Comparison of ENCODE assay signal across 2 cellular contexts in the genomic region with DNA sequence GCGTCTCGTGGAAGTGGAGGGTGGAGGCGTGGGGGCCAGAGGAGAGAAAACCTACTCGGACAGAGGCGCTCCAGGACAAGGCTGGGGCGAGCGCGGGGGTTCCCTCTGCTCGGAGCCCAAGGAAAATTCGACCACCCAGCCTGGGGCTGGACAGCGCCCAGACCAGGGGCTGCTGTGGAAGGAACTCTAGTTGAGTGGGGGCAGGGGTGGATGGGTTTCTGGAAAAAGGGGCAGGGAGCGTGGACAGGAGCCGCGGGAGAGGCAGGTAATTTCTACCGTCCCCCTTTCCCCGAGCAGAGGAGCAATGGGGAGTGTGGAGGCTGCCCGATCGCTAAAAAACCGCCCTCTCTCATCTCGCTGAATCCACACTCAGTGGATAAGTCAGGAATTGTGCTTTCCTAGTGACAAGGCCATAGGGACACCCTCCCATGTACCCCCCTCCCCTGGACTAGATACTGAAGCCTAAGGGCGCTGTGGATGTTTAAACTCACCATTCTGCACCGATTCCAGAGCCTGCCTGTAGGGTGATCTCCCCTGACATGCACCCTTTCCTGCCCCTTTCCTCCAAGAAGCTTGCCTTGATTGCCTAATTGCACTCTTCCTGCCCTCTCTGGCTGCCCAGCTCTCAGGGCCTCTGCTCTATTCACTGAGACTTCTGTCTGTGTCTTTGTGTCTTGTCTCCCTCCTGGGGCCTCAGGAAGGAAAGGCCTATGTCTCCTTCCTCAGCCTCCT.
TF ChIP-seq lines count a peak whose summit lies in the region.

No MANE protein-coding gene starts in this region.

TF ChIP-seq in PFSK-1, 5 proteins besides CTCF, POLR2A, EP300 and RAD21 (continued from another document):
- TF ChIP-seq, protein P1, sequence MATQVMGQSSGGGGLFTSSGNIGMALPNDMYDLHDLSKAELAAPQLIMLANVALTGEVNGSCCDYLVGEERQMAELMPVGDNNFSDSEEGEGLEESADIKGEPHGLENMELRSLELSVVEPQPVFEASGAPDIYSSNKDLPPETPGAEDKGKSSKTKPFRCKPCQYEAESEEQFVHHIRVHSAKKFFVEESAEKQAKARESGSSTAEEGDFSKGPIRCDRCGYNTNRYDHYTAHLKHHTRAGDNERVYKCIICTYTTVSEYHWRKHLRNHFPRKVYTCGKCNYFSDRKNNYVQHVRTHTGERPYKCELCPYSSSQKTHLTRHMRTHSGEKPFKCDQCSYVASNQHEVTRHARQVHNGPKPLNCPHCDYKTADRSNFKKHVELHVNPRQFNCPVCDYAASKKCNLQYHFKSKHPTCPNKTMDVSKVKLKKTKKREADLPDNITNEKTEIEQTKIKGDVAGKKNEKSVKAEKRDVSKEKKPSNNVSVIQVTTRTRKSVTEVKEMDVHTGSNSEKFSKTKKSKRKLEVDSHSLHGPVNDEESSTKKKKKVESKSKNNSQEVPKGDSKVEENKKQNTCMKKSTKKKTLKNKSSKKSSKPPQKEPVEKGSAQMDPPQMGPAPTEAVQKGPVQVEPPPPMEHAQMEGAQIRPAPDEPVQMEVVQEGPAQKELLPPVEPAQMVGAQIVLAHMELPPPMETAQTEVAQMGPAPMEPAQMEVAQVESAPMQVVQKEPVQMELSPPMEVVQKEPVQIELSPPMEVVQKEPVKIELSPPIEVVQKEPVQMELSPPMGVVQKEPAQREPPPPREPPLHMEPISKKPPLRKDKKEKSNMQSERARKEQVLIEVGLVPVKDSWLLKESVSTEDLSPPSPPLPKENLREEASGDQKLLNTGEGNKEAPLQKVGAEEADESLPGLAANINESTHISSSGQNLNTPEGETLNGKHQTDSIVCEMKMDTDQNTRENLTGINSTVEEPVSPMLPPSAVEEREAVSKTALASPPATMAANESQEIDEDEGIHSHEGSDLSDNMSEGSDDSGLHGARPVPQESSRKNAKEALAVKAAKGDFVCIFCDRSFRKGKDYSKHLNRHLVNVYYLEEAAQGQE (IDR thresholded peaks at IDR 0.05; ENCODE audit: insufficient read depth in 1 of 2, low read depth in 2 of 2, low read length in 2 of 2), result peak; percentile 41 to 82; a peak in 2 of 4 replicates
- no peak for TF ChIP-seq POLR2AphosphoS5 (IDR thresholded peaks at IDR 0.05; ENCODE audit: low read depth, low read length)
- TF ChIP-seq TAF1 (IDR thresholded peaks at IDR 0.05; ENCODE audit: borderline replicate concordance, insufficient read depth, low read length), result no peak
- TF ChIP-seq SIN3A (IDR thresholded peaks at IDR 0.05; ENCODE audit: borderline replicate concordance, insufficient read depth, low read length), result no peak
TF ChIP-seq in PFSK-1: peak in this region for 1.

TF ChIP-seq in neural cell, 6 proteins besides CTCF, POLR2A, EP300 and RAD21 (continued from another document):
- TF ChIP-seq TAF1 (IDR thresholded peaks at IDR 0.05; ENCODE audit: low read depth) (no peak), POLR2AphosphoS5 (IDR thresholded peaks at IDR 0.05) (no peak)
